Comparison of ENCODE assay signal across 1 cellular context in genomic region chr22:30753701-30754100, GRCh38.
TF ChIP-seq lines count a peak whose summit lies in the region.

No MANE protein-coding gene starts in this region.

TF ChIP-seq in IMR-90, 13 proteins besides CTCF, POLR2A, EP300 and RAD21 (continued from another document):
- TF ChIP-seq ELK1 (IDR thresholded peaks at IDR 0.05; ENCODE audit: borderline replicate concordance, low read depth, low read length): no peak
- no peak for TF ChIP-seq SMC3 (IDR thresholded peaks at IDR 0.05; ENCODE audit: low read depth, low read length)
- TF ChIP-seq RCOR1 (IDR thresholded peaks at IDR 0.05; ENCODE audit: insufficient replicate concordance, low read length): no peak
